Comparison of ENCODE assay signal across 1 cellular context in genomic region chr2:111231532-111232252, GRCh38.
TF ChIP-seq lines count a peak whose summit lies in the region.

No MANE protein-coding gene starts in this region.

TF ChIP-seq in GM23338, 12 proteins besides CTCF, POLR2A, EP300 and RAD21 (continued from another document):
- TF ChIP-seq, protein P1, sequence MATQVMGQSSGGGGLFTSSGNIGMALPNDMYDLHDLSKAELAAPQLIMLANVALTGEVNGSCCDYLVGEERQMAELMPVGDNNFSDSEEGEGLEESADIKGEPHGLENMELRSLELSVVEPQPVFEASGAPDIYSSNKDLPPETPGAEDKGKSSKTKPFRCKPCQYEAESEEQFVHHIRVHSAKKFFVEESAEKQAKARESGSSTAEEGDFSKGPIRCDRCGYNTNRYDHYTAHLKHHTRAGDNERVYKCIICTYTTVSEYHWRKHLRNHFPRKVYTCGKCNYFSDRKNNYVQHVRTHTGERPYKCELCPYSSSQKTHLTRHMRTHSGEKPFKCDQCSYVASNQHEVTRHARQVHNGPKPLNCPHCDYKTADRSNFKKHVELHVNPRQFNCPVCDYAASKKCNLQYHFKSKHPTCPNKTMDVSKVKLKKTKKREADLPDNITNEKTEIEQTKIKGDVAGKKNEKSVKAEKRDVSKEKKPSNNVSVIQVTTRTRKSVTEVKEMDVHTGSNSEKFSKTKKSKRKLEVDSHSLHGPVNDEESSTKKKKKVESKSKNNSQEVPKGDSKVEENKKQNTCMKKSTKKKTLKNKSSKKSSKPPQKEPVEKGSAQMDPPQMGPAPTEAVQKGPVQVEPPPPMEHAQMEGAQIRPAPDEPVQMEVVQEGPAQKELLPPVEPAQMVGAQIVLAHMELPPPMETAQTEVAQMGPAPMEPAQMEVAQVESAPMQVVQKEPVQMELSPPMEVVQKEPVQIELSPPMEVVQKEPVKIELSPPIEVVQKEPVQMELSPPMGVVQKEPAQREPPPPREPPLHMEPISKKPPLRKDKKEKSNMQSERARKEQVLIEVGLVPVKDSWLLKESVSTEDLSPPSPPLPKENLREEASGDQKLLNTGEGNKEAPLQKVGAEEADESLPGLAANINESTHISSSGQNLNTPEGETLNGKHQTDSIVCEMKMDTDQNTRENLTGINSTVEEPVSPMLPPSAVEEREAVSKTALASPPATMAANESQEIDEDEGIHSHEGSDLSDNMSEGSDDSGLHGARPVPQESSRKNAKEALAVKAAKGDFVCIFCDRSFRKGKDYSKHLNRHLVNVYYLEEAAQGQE (IDR thresholded peaks at IDR 0.05; ENCODE audit: unreplicated experiment), result no peak
- no peak for TF ChIP-seq ZNF331 (CRISPR knock-in tag; IDR thresholded peaks at IDR 0.05; ENCODE audit: low read depth)
- TF ChIP-seq, protein P2, sequence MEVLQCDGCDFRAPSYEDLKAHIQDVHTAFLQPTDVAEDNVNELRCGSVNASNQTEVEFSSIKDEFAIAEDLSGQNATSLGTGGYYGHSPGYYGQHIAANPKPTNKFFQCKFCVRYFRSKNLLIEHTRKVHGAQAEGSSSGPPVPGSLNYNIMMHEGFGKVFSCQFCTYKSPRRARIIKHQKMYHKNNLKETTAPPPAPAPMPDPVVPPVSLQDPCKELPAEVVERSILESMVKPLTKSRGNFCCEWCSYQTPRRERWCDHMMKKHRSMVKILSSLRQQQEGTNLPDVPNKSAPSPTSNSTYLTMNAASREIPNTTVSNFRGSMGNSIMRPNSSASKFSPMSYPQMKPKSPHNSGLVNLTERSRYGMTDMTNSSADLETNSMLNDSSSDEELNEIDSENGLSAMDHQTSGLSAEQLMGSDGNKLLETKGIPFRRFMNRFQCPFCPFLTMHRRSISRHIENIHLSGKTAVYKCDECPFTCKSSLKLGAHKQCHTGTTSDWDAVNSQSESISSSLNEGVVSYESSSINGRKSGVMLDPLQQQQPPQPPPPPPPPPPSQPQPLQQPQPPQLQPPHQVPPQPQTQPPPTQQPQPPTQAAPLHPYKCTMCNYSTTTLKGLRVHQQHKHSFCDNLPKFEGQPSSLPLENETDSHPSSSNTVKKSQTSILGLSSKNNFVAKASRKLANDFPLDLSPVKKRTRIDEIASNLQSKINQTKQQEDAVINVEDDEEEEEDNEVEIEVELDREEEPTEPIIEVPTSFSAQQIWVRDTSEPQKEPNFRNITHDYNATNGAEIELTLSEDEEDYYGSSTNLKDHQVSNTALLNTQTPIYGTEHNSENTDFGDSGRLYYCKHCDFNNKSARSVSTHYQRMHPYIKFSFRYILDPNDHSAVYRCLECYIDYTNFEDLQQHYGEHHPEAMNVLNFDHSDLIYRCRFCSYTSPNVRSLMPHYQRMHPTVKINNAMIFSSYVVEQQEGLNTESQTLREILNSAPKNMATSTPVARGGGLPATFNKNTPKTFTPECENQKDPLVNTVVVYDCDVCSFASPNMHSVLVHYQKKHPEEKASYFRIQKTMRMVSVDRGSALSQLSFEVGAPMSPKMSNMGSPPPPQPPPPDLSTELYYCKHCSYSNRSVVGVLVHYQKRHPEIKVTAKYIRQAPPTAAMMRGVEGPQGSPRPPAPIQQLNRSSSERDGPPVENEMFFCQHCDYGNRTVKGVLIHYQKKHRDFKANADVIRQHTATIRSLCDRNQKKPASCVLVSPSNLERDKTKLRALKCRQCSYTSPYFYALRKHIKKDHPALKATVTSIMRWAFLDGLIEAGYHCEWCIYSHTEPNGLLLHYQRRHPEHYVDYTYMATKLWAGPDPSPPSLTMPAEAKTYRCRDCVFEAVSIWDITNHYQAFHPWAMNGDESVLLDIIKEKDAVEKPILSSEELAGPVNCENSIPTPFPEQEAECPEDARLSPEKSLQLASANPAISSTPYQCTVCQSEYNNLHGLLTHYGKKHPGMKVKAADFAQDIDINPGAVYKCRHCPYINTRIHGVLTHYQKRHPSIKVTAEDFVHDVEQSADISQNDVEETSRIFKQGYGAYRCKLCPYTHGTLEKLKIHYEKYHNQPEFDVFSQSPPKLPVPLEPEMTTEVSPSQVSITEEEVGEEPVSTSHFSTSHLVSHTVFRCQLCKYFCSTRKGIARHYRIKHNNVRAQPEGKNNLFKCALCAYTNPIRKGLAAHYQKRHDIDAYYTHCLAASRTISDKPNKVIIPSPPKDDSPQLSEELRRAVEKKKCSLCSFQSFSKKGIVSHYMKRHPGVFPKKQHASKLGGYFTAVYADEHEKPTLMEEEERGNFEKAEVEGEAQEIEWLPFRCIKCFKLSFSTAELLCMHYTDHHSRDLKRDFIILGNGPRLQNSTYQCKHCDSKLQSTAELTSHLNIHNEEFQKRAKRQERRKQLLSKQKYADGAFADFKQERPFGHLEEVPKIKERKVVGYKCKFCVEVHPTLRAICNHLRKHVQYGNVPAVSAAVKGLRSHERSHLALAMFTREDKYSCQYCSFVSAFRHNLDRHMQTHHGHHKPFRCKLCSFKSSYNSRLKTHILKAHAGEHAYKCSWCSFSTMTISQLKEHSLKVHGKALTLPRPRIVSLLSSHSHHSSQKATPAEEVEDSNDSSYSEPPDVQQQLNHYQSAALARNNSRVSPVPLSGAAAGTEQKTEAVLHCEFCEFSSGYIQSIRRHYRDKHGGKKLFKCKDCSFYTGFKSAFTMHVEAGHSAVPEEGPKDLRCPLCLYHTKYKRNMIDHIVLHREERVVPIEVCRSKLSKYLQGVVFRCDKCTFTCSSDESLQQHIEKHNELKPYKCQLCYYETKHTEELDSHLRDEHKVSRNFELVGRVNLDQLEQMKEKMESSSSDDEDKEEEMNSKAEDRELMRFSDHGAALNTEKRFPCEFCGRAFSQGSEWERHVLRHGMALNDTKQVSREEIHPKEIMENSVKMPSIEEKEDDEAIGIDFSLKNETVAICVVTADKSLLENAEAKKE (CRISPR knock-in tag; IDR thresholded peaks at IDR 0.05), result no peak
- TF ChIP-seq ETS1 (IDR thresholded peaks at IDR 0.05), result no peak
- no peak for TF ChIP-seq JUNB (IDR thresholded peaks at IDR 0.05; ENCODE audit: unreplicated experiment)
- TF ChIP-seq NANOG (IDR thresholded peaks at IDR 0.05; ENCODE audit: borderline replicate concordance), result no peak
- TF ChIP-seq STAT1 (IDR thresholded peaks at IDR 0.05; ENCODE audit: unreplicated experiment), result no peak
